8 cellular contexts compared by ENCODE assay signal in the genomic region with DNA sequence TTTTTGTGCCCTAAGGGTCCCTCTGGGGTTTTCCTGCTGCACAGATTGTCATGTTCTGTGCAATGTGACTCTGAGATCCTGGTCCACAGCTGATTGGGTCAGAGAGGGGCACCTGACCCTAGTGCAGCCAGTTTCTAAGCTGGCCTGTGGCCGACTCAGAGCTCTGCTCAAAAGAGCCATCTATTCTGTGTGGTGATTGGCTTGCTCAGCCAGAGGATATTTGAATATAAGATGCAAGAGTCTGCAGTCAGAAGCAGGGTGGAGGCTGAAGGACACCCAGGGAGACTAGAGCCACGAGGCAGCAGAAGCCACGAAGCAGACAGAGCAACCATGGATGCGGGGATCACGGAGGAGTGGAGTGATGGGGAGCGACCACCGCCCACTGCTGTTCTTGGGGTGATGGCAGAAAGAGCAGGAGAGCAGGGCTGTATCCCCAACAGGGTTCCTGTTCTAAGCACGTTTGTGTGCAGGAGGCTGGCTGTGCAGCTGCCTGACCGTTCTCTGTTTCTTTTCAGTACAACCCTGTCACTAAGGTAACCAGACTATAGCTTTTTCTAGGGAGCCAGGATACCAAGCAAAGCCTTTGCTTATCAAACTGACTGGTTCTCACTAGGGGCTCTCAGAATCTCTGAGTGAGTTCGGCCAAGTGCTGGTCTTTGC. TPM values are rescaled to one million over a fixed set of nuclear protein-coding genes. Genes with fewer than 3 reads are reported as not detected.
DNase-seq lines count a peak whose midpoint lies in the region.

No MANE protein-coding gene starts in this region.

- H3K4me2 ChIP-seq in Karpas-422 (ENCODE audit: low read depth, low read length, poor library complexity, severe bottlenecking) = peak overlapping the region; percentile 63

- no peaks in the 10 kb centered on the region for H3K36me3 ChIP-seq in Karpas-422 (ENCODE audit: insufficient read depth, low read length)

- no peaks in the 10 kb centered on the region for H3K79me2 ChIP-seq in Karpas-422 (ENCODE audit: low read length)

- peaks cover 25% of the 10 kb centered on the region for H3K4me1 ChIP-seq in Karpas-422 (ENCODE audit: low read length)

- H3K27me3 ChIP-seq in Karpas-422 (ENCODE audit: low read length) = no peaks in the 10 kb centered on the region

- H3K9ac ChIP-seq in Karpas-422 (ENCODE audit: low read length) = peak overlapping the region; percentile 57

- DNase-seq in DMS53 (lab: John Stamatoyannopoulos, UW) (peak; percentile 49), DMS53 treated with DMSO at 0.1 percent for 48 hours (lab: John Stamatoyannopoulos, UW; ENCODE audit: unreplicated experiment) (no peak), Karpas-422 (peak; percentile 92), astrocyte of the hippocampus (ENCODE audit: low read depth, low spot score) (peak; percentile 73), middle frontal gyrus (ENCODE audit: extremely low spot score, low spot score) (peak; percentile 73), UCSD-AML1 (lab: John Stamatoyannopoulos, UW; ENCODE audit: unreplicated experiment) (no peak), NCI-H2081 treated with DMSO at 0.1 percent for 48 hours (lab: John Stamatoyannopoulos, UW) (no peak)
- DNase-seq in stimulated activated CD4-positive, alpha-beta T cell treated with anti-CD3 and anti-CD28 coated beads, Interleukin-15, amount 100 ng/mL, for 24 hours = no peak

- H3K9me3 ChIP-seq in Karpas-422 (ENCODE audit: low read length) = no peaks in the 10 kb centered on the region

- peak overlapping the region; percentile 88 for H3K27ac ChIP-seq in Karpas-422 (ENCODE audit: low read length)

- H4K20me1 ChIP-seq in Karpas-422 (ENCODE audit: insufficient read depth, low read depth, low read length) = no peaks in the 10 kb centered on the region

- no peaks in the 10 kb centered on the region for H3K9me2 ChIP-seq in Karpas-422 (replicated peaks; ENCODE audit: insufficient read depth, low read length)

- H3K4me3 ChIP-seq in Karpas-422 (ENCODE audit: low read length) = peak overlapping the region; percentile 50

- peak overlapping the region; percentile 89 for H2AFZ ChIP-seq in Karpas-422 (ENCODE audit: low read length)

RNA-seq across cellular contexts. Expression of a gene that starts 19.5 kb away (rescaled TPM):
- 45.6 and 47.5 TPM in 2 replicates for total RNA-seq in Karpas-422 (2014; rRNA removed; shearing (Covaris generic); ENCODE audit: low replicate concordance)

Comparison
In these comparisons a context has a peak if more than half of its experiments do, and no peak if none do; other contexts are left out.
1. DNase-seq: peak in DMS53 (single experiment), Karpas-422 (single experiment), astrocyte of the hippocampus (single experiment) and middle frontal gyrus (single experiment); none in DMS53 treated with DMSO at 0.1 percent for 48 hours (single experiment), stimulated activated CD4-positive, alpha-beta T cell treated with anti-CD3 and anti-CD28 coated beads, Interleukin-15, amount 100 ng/mL, for 24 hours (single experiment), UCSD-AML1 (single experiment) and NCI-H2081 treated with DMSO at 0.1 percent for 48 hours (single experiment).